ENCODE assay signal across 14 cellular contexts in the genomic region with DNA sequence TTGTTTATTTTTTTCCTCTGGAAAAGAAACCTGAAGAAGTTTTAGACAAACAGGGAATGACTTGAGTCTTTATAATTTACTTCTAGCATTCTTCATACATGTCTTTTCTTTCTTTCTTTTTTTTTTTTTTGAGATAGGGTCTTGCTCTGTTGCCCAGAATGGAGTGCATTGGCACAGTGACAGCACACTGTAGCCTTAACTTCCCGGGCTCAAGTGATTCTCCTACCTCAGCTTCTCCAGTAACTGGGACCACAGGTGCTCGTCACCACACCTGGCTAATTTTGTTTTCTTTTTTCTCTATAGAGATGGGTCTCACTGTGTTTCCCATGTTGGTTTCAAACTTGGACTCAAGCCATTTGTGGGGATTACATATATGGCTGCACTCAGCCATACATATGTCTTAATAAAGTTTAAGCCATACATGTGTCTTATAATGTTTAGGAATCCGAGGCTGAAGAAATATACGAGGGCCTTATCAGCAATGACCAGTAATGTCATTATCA.
DNase-seq lines count a peak whose midpoint lies in the region; TF ChIP-seq lines count a peak whose summit lies in the region.
"Had no signal": no experiment of that assay in that cellular context is flagged by ENCODE, and none has a peak within 500 bp of the region (broad histone marks: within the 10 kb centered on the region; RNA-seq: fewer than 3 reads in every experiment).

No MANE protein-coding gene starts in this region.

- BruUV-seq in PC-9 (replicated peaks; lab: Mats Ljungman, UMichigan): no TSS peak

- H3K36me3 ChIP-seq in PC-9 (ENCODE audit: low read depth) (no peaks in the 10 kb centered on the region), hepatocyte (replicated peaks; ENCODE audit: insufficient read depth, low read depth) (no peaks in the 10 kb centered on the region), skeletal muscle satellite cell (ENCODE audit: insufficient read depth, low read length) (no peaks in the 10 kb centered on the region)
- H3K36me3 ChIP-seq: cardiac muscle cell, gastroesophageal sphincter, suprapubic skin had no signal

- peaks cover 16% of the 10 kb centered on the region for H3F3A ChIP-seq in PC-9 (ENCODE audit: insufficient read depth, low read depth)

- H3K4me2 ChIP-seq in PC-9 (peak overlapping the region; percentile 78), hepatocyte (peak overlapping the region; percentile 79), skeletal muscle satellite cell (ENCODE audit: low read length) (peak overlapping the region; percentile 83)

- H3K27me3 ChIP-seq in PC-9 (ENCODE audit: insufficient read depth, low read depth) (no peaks in the 10 kb centered on the region), hepatocyte (no peaks in the 10 kb centered on the region), skeletal muscle satellite cell (ENCODE audit: control insufficient read depth, insufficient read depth, low read length) (no peaks in the 10 kb centered on the region)
- H3K27me3 ChIP-seq: cardiac muscle cell, gastroesophageal sphincter, suprapubic skin had no signal

- no peak overlapping the region for H2AFZ ChIP-seq in PC-9
- no peak overlapping the region for H2AFZ ChIP-seq in hepatocyte

- H3K9me3 ChIP-seq in PC-9 (ENCODE audit: insufficient read depth, low read depth): no peaks in the 10 kb centered on the region
- H3K9me3 ChIP-seq in hepatocyte (ENCODE audit: low read depth): no peaks in the 10 kb centered on the region
- no peaks in the 10 kb centered on the region for H3K9me3 ChIP-seq in skeletal muscle satellite cell (replicated peaks; ENCODE audit: low read length)
- H3K9me3 ChIP-seq: gastroesophageal sphincter, psoas muscle, suprapubic skin had no signal

- DNase-seq in NCI-H748 (lab: John Stamatoyannopoulos, UW; ENCODE audit: unreplicated experiment) (peak; percentile 5), NCI-H748 treated with DMSO at 0.1 percent for 48 hours (lab: John Stamatoyannopoulos, UW) (no peak), PC-9 (no peak), hepatocyte (ENCODE audit: low spot score) (no peak), middle frontal gyrus (ENCODE audit: extremely low spot score, low spot score) (no peak), KG1 (lab: John Stamatoyannopoulos, UW) (no peak), SIG-M5 (lab: John Stamatoyannopoulos, UW) (no peak)
- DNase-seq: kidney, NCI-H187 treated with DMSO at 0.1 percent for 48 hours had no signal

- H3K9me2 ChIP-seq in PC-9 (ENCODE audit: insufficient read depth): no peaks in the 10 kb centered on the region
- H3K9me2 ChIP-seq in hepatocyte (replicated peaks; ENCODE audit: insufficient read depth): no peaks in the 10 kb centered on the region

- intact Hi-C loops in PC-9 (cut with micrococcal nuclease; ENCODE audit: unreplicated experiment): loop anchor here (1.0 to 2.0 kb wide), 9 partner anchors 69 to 502 kb away; partner anchors contain the start of genes ETFDH and PPID

- TF ChIP-seq CTCF in PC-9 (conservative IDR thresholded peaks at IDR 0.05) (no peak), hepatocyte (IDR thresholded peaks at IDR 0.05; ENCODE audit: poor library complexity) (no peak)

- POLR2A ChIA-PET in PC-9 (lab: Charles Lee; ENCODE audit: unreplicated experiment): no interaction called here

- H3K4me1 ChIP-seq in PC-9 (replicated peaks; ENCODE audit: insufficient read depth) (peaks cover 17% of the 10 kb centered on the region), hepatocyte (ENCODE audit: insufficient read depth) (peaks cover 12% of the 10 kb centered on the region), skeletal muscle satellite cell (ENCODE audit: control insufficient read depth, insufficient read depth, low read length) (peaks cover 20% of the 10 kb centered on the region)

- peaks cover 66% of the 10 kb centered on the region for H3K79me2 ChIP-seq in PC-9 (ENCODE audit: low read depth)
- H3K79me2 ChIP-seq in hepatocyte: peaks cover 92% of the 10 kb centered on the region

- H3K4me3 ChIP-seq in PC-9 (peak overlapping the region; percentile 24; the same call in 1 of the 2 replicates), hepatocyte (no peak overlapping the region), skeletal muscle satellite cell (ENCODE audit: low read length) (no peak overlapping the region)
- H3K4me3 ChIP-seq: cardiac muscle cell, gastroesophageal sphincter, suprapubic skin had no signal

- no peaks in the 10 kb centered on the region for H4K20me1 ChIP-seq in PC-9 (ENCODE audit: insufficient read depth)
- peaks cover 38% of the 10 kb centered on the region for H4K20me1 ChIP-seq in hepatocyte (ENCODE audit: insufficient read depth, poor library complexity, severe bottlenecking)

- WGBS in hepatocyte (ENCODE audit: low lambda C conversion rate, missing lambda C conversion rate): 68% methylated on average over 4 of the region's 4 CpGs

- peak overlapping the region; percentile 37 for H3K9ac ChIP-seq in skeletal muscle satellite cell (ENCODE audit: low read depth, low read length)

- H3K27ac ChIP-seq in PC-9 (peak overlapping the region; percentile 74), hepatocyte (peak overlapping the region; percentile 42)
- H3K27ac ChIP-seq: psoas muscle, suprapubic skin had no signal

- CTCF ChIA-PET in PC-9 (lab: Charles Lee): no interaction called here
